In genomic region chr9:128504485-128505413, GRCh38 we compare ENCODE assay signal across 8 cellular contexts. TPM values are rescaled to one million over a fixed set of nuclear protein-coding genes. Genes with fewer than 3 reads are reported as not detected.
DNase-seq lines count a peak whose midpoint lies in the region; ATAC-seq and TF ChIP-seq lines count a peak whose summit lies in the region.

A gene with protein sequence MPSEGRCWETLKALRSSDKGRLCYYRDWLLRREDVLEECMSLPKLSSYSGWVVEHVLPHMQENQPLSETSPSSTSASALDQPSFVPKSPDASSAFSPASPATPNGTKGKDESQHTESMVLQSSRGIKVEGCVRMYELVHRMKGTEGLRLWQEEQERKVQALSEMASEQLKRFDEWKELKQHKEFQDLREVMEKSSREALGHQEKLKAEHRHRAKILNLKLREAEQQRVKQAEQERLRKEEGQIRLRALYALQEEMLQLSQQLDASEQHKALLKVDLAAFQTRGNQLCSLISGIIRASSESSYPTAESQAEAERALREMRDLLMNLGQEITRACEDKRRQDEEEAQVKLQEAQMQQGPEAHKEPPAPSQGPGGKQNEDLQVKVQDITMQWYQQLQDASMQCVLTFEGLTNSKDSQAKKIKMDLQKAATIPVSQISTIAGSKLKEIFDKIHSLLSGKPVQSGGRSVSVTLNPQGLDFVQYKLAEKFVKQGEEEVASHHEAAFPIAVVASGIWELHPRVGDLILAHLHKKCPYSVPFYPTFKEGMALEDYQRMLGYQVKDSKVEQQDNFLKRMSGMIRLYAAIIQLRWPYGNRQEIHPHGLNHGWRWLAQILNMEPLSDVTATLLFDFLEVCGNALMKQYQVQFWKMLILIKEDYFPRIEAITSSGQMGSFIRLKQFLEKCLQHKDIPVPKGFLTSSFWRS (plus strand): TSS chr9:128504719. CDS start chr9:128504806, 87 bp downstream.

- intact Hi-C loops in activated naive CD4-positive, alpha-beta T cell treated with anti-CD3 and anti-CD28 coated beads for 36 hours (cut with micrococcal nuclease) = loop anchor here (1.0 to 2.0 kb wide), 4 partner anchors 48 to 134 kb away; partner anchors contain the start of genes ODF2, SPTAN1 and URM1

- peak within 1 kb of the TSS; percentile 95 for H3K27ac Mint-ChIP-seq in HFFc6
- peak within 1 kb of the TSS; percentile 91 for H3K27ac Mint-ChIP-seq in activated naive CD4-positive, alpha-beta T cell treated with anti-CD3 and anti-CD28 coated beads for 36 hours

- peaks cover 3% of the 10 kb centered on the region; the same call in 1 of the 2 replicates for H3K27me3 Mint-ChIP-seq in HFFc6 (ENCODE audit: insufficient read depth)
- H3K27me3 Mint-ChIP-seq in activated naive CD4-positive, alpha-beta T cell treated with anti-CD3 and anti-CD28 coated beads for 36 hours (ENCODE audit: low read depth) = no peaks in the 10 kb centered on the region

- no peak for TF ChIP-seq CTCF in HFFc6 (IDR thresholded peaks at IDR 0.05)
- no peak for TF ChIP-seq CTCF in NB4 (IDR thresholded peaks at IDR 0.05; ENCODE audit: low read depth, low read length)
- peak in 1 of 4 experiments; percentile 17 for TF ChIP-seq CTCF in gastroesophageal sphincter (IDR thresholded peaks at IDR 0.05)
- peak; percentile 37 for TF ChIP-seq CTCF in neutrophil (IDR thresholded peaks at IDR 0.05)

- H3K36me3 Mint-ChIP-seq in HFFc6 (ENCODE audit: low read depth) = peaks cover 11% of the 10 kb centered on the region; the same call in 1 of the 2 replicates
- H3K36me3 Mint-ChIP-seq in activated naive CD4-positive, alpha-beta T cell treated with anti-CD3 and anti-CD28 coated beads for 36 hours (ENCODE audit: low read depth) = peaks cover 13% of the 10 kb centered on the region

- H3K4me3 Mint-ChIP-seq in HFFc6 = peak within 1 kb of the TSS; percentile 99
- peak within 1 kb of the TSS; percentile 92 for H3K4me3 Mint-ChIP-seq in activated naive CD4-positive, alpha-beta T cell treated with anti-CD3 and anti-CD28 coated beads for 36 hours

- TF ChIP-seq EP300 in gastroesophageal sphincter (IDR thresholded peaks at IDR 0.05) = no peak

- peaks cover 0 to 28% of the 10 kb centered on the region in 2 donors for H3K36me3 ChIP-seq in gastroesophageal sphincter
- peaks cover 19% of the 10 kb centered on the region for H3K36me3 ChIP-seq in neutrophil

- TF ChIP-seq POLR2A in NB4 (IDR thresholded peaks at IDR 0.05; ENCODE audit: extremely low read depth, insufficient read length) (peak; percentile 79), gastroesophageal sphincter (IDR thresholded peaks at IDR 0.05) (peak; percentile 57 to 64)

- H3K9me3 ChIP-seq in gastroesophageal sphincter (no peaks in the 10 kb centered on the region), neutrophil (no peaks in the 10 kb centered on the region)

- 0% methylated on average over 20 to 30 of the region's 64 CpGs for WGBS in gastroesophageal sphincter (ENCODE audit: low coverage in 1 of 2), 2 donors

- H3K27ac ChIP-seq in gastroesophageal sphincter = peak within 1 kb of the TSS; percentile 29 to 92 (median 86)
- H3K27ac ChIP-seq in neutrophil = peak within 1 kb of the TSS; percentile 92
- H3K27ac ChIP-seq in substantia nigra (ENCODE audit: low read depth, low read length, poor library complexity, severe bottlenecking) = peak within 1 kb of the TSS; percentile 79

- peak; percentile 99 for ATAC-seq in gastroesophageal sphincter

- H3K9me3 Mint-ChIP-seq in HFFc6 = no peaks in the 10 kb centered on the region
- no peaks in the 10 kb centered on the region for H3K9me3 Mint-ChIP-seq in activated naive CD4-positive, alpha-beta T cell treated with anti-CD3 and anti-CD28 coated beads for 36 hours

- CTCF ChIA-PET in activated naive CD4-positive, alpha-beta T cell treated with anti-CD3 and anti-CD28 coated beads for 36 hours (lab: Charles Lee) = interaction anchor here (0.6 to 1.2 kb wide), 5 partner anchors 46 to 142 kb away, joined by 3 read pairs; no protein-coding TSS in a partner anchor

- DNase-seq in GM04504 (ENCODE audit: low read depth) = peak; percentile 79
- peak; percentile 85 for DNase-seq in HFFc6
- peak; percentile 95 for DNase-seq in NB4 (ENCODE audit: low read depth)
- DNase-seq in SK-N-DZ (ENCODE audit: low spot score) = peak; percentile 91
- peak; percentile 96 for DNase-seq in activated naive CD4-positive, alpha-beta T cell treated with anti-CD3 and anti-CD28 coated beads for 36 hours
- peak; percentile 70 to 97 (median 91) for DNase-seq in substantia nigra (lab: John Stamatoyannopoulos, UW)

- H3K27me3 ChIP-seq in gastroesophageal sphincter = no peaks in the 10 kb centered on the region
- no peaks in the 10 kb centered on the region for H3K27me3 ChIP-seq in neutrophil

- peaks cover 27% of the 10 kb centered on the region for H3K4me1 Mint-ChIP-seq in HFFc6 (ENCODE audit: low read depth)
- H3K4me1 Mint-ChIP-seq in activated naive CD4-positive, alpha-beta T cell treated with anti-CD3 and anti-CD28 coated beads for 36 hours (ENCODE audit: low read depth) = peaks cover 26% of the 10 kb centered on the region

- peaks cover 0 to 24% (median 16%) of the 10 kb centered on the region in 3 donors for H3K4me1 ChIP-seq in gastroesophageal sphincter
- peaks cover 20 to 23% of the 10 kb centered on the region in 2 experiments for H3K4me1 ChIP-seq in neutrophil (ENCODE audit: control insufficient read depth in 1 of 2, insufficient read depth in 1 of 2, low read depth in 1 of 2, low read length in 1 of 2)

- peak within 1 kb of the TSS; percentile 92 for H3K4me3 ChIP-seq in NB4 (ENCODE audit: low read depth, low read length)
- peak within 1 kb of the TSS; percentile 49 to 91 for H3K4me3 ChIP-seq in gastroesophageal sphincter
- peak within 1 kb of the TSS; percentile 99 for H3K4me3 ChIP-seq in neutrophil (ENCODE audit: low read depth in 1 of 2, low read length in 1 of 2)

RNA-seq across cellular contexts. Expression of the gene that starts here (rescaled TPM):
- 10 to 100 TPM; 22.2 to 26.7 (median 24.7) TPM for total RNA-seq in HFFc6 (2021; fragmentation: NEBNext Ultra II Directional; extraction: Animal tissue kit (Norgen Biotek cat#: 25700))
- polyA plus RNA-seq in SK-N-DZ (2014; cell fraction: cytosol; rRNA removed) = 31.9 and 33.4 TPM in 2 replicates
- polyA plus RNA-seq in SK-N-DZ (2014; cell fraction: nucleus; rRNA removed) = 15.2 and 17.9 TPM in 2 replicates
- 10 to 100 TPM; 48.7 to 51.6 TPM for total RNA-seq in activated naive CD4-positive, alpha-beta T cell treated with anti-CD3 and anti-CD28 coated beads for 36 hours
- 10 to 100 TPM; 18.7 to 32.4 (median 26.9) TPM for total RNA-seq in gastroesophageal sphincter

Comparison
In these comparisons a context has a peak if more than half of its experiments do, and no peak if none do; other contexts are left out.
1. Peak in every context shown above with its lines: DNase-seq, ATAC-seq, H3K4me3 ChIP-seq and H3K27ac ChIP-seq.